1 cellular context compared by ENCODE assay signal in genomic region chr2:145380436-145381017, GRCh38.
TF ChIP-seq lines count a peak whose summit lies in the region.

No MANE protein-coding gene starts in this region.

TF ChIP-seq in endothelial cell of umbilical vein, 7 proteins besides CTCF, POLR2A, EP300 and RAD21 (continued from another document):
- TF ChIP-seq, protein P1, sequence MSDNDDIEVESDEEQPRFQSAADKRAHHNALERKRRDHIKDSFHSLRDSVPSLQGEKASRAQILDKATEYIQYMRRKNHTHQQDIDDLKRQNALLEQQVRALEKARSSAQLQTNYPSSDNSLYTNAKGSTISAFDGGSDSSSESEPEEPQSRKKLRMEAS (IDR thresholded peaks at IDR 0.05; ENCODE audit: insufficient read depth, insufficient read length) = no peak
- TF ChIP-seq EZH2 (IDR thresholded peaks at IDR 0.05; ENCODE audit: borderline replicate concordance, low read depth, low read length, severe bottlenecking) (no peak), MYC (IDR thresholded peaks at IDR 0.05; ENCODE audit: low read depth, low read length) (no peak), FOS (IDR thresholded peaks at IDR 0.05; ENCODE audit: borderline replicate concordance, insufficient read depth, low read length) (peak; percentile 89)
